Comparison of ENCODE assay signal across 9 cellular contexts in the genomic region with DNA sequence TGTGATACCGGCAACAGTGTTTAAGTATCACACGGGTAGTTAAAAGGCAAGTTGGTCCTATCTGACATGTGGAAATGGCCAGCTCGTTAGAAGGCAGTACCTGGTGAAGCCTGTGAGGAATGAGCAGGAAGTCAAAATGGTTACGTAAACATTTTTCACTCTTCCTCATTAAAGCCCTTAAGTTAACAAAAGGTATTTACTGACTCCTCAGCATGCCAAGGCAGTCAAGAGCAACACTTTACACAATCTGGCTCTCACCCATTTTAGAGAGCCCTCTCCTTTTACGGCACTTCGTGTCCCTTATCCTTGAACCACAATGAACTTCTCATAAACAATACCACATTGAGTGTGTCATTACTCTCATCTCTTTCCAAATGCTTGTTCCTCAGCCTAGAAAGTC. TPM values are rescaled to one million over a fixed set of nuclear protein-coding genes. Genes with fewer than 3 reads are reported as not detected.
A peak's percentile ranks its signal among the peaks of the same experiment; 100 is the strongest.
DNase-seq lines count a peak whose midpoint lies in the region; FAIRE-seq and TF ChIP-seq lines count a peak whose summit lies in the region.
"Had no signal": no experiment of that assay in that cellular context is flagged by ENCODE, and none has a peak within 500 bp of the region (broad histone marks: within the 10 kb centered on the region; RNA-seq: fewer than 3 reads in every experiment).

No MANE protein-coding gene starts in this region.

- H3K27ac Mint-ChIP-seq in activated T-helper 1 cell treated with anti-CD3 and anti-CD28 coated beads, Interleukin-12 subunit alpha, Interleukin-12 subunit beta, Interleukin-2, Interleukin-4 antibody, amounts not matched to agents 30 ng/mL and 10 ng/mL and 1 ng/mL, durations not matched to agents 14 hours and 24 hours and 36 hours = no peak overlapping the region
- no peak overlapping the region for H3K27ac Mint-ChIP-seq in CD8-positive, alpha-beta memory T cell

- H3K27ac ChIP-seq in mucosa of rectum (ENCODE audit: low read depth in 2 of 2, low read length in 2 of 2) = peak overlapping the region; percentile 56 to 81
- H3K27ac ChIP-seq in CD8-positive, alpha-beta memory T cell (ENCODE audit: low read depth, low read length) = no peak overlapping the region

- peaks cover 3 to 16% of the 10 kb centered on the region in 2 donors for H3K36me3 ChIP-seq in mucosa of rectum (ENCODE audit: control insufficient read depth in 2 of 2, insufficient read depth in 2 of 2, low read length in 2 of 2)
- no peaks in the 10 kb centered on the region for H3K36me3 ChIP-seq in CD8-positive, alpha-beta memory T cell (ENCODE audit: insufficient read depth, low read length)

- H3K27me3 ChIP-seq in mucosa of rectum (ENCODE audit: control insufficient read depth in 2 of 2, insufficient read depth in 2 of 2, low read length in 2 of 2) = no peaks in the 10 kb centered on the region
- no peaks in the 10 kb centered on the region for H3K27me3 ChIP-seq in CD8-positive, alpha-beta memory T cell (ENCODE audit: insufficient read depth, low read length, poor library complexity, severe bottlenecking)

- H3K4me1 ChIP-seq in mucosa of rectum (ENCODE audit: control insufficient read depth in 2 of 2, insufficient read depth in 2 of 2, low read length in 2 of 2) = peaks cover 22 to 37% of the 10 kb centered on the region in 2 donors
- peaks cover 16% of the 10 kb centered on the region for H3K4me1 ChIP-seq in CD8-positive, alpha-beta memory T cell (ENCODE audit: insufficient read depth, low read length)

- POLR2A ChIA-PET in CD8-positive, alpha-beta memory T cell (lab: Charles Lee) = interaction anchor here (1.1 kb wide), 1 partner anchor 11 kb away, joined by 4 read pairs; the partner anchor contains the start of gene RSBN1L

- H3K9me3 ChIP-seq in mucosa of rectum (ENCODE audit: control insufficient read depth in 2 of 2, low read length in 2 of 2) = no peaks in the 10 kb centered on the region
- no peaks in the 10 kb centered on the region for H3K9me3 ChIP-seq in CD8-positive, alpha-beta memory T cell (ENCODE audit: low read length)

- intact Hi-C loops in activated T-helper 1 cell treated with anti-CD3 and anti-CD28 coated beads, Interleukin-12 subunit alpha, Interleukin-12 subunit beta, Interleukin-2, Interleukin-4 antibody, amounts not matched to agents 30 ng/mL and 10 ng/mL and 1 ng/mL, durations not matched to agents 14 hours and 24 hours and 36 hours (cut with micrococcal nuclease) = no loop called here

- peak overlapping the region in 1 of 2 donors; percentile 35 for H3K4me3 ChIP-seq in mucosa of rectum (ENCODE audit: low read length in 2 of 2)
- no peak overlapping the region for H3K4me3 ChIP-seq in CD8-positive, alpha-beta memory T cell (ENCODE audit: low read length)

- H3K9me3 Mint-ChIP-seq in activated T-helper 1 cell treated with anti-CD3 and anti-CD28 coated beads, Interleukin-12 subunit alpha, Interleukin-12 subunit beta, Interleukin-2, Interleukin-4 antibody, amounts not matched to agents 30 ng/mL and 10 ng/mL and 1 ng/mL, durations not matched to agents 14 hours and 24 hours and 36 hours = no peaks in the 10 kb centered on the region
- H3K9me3 Mint-ChIP-seq in CD8-positive, alpha-beta memory T cell = no peaks in the 10 kb centered on the region

- peaks cover 30% of the 10 kb centered on the region for H3K4me1 Mint-ChIP-seq in activated T-helper 1 cell treated with anti-CD3 and anti-CD28 coated beads, Interleukin-12 subunit alpha, Interleukin-12 subunit beta, Interleukin-2, Interleukin-4 antibody, amounts not matched to agents 30 ng/mL and 10 ng/mL and 1 ng/mL, durations not matched to agents 14 hours and 24 hours and 36 hours (ENCODE audit: low read depth)
- H3K4me1 Mint-ChIP-seq in CD8-positive, alpha-beta memory T cell = peaks cover 17 to 32% (median 26%) of the 10 kb centered on the region in 3 donors

- peak overlapping the region in 1 of 2 donors; percentile 52 for H3K9ac ChIP-seq in mucosa of rectum (ENCODE audit: low read depth in 1 of 2, low read length in 2 of 2)

- FAIRE-seq in GM12892 (lab: Jason Lieb, UNC) = no peak

- H3K4me3 Mint-ChIP-seq in activated T-helper 1 cell treated with anti-CD3 and anti-CD28 coated beads, Interleukin-12 subunit alpha, Interleukin-12 subunit beta, Interleukin-2, Interleukin-4 antibody, amounts not matched to agents 30 ng/mL and 10 ng/mL and 1 ng/mL, durations not matched to agents 14 hours and 24 hours and 36 hours = no peak overlapping the region
- no peak overlapping the region for H3K4me3 Mint-ChIP-seq in CD8-positive, alpha-beta memory T cell

- peak; percentile 94 for DNase-seq in DMS53 (lab: John Stamatoyannopoulos, UW)
- peak; percentile 29 to 78 for DNase-seq in NCI-H2081 (lab: John Stamatoyannopoulos, UW)
- DNase-seq in dermis blood vessel endothelial cell = peak; percentile 25
- no peak for DNase-seq in activated T-helper 1 cell treated with anti-CD3 and anti-CD28 coated beads, Interleukin-12 subunit alpha, Interleukin-12 subunit beta, Interleukin-2, Interleukin-4 antibody, amounts not matched to agents 30 ng/mL and 10 ng/mL and 1 ng/mL, durations not matched to agents 14 hours and 24 hours and 36 hours (ENCODE audit: low spot score)
- no peak for DNase-seq in COLO829 (ENCODE audit: low spot score)
- no peak for DNase-seq in GM12892 (ENCODE audit: insufficient read length)
- DNase-seq in CD8-positive, alpha-beta memory T cell = no peak
- DNase-seq: COR-L47 had no signal

- CTCF ChIA-PET in CD8-positive, alpha-beta memory T cell (lab: Charles Lee) = interaction anchor here (1.4 kb wide), 2 partner anchors 11 to 28 kb away, joined by 5 to 7 read pairs; partner anchors contain the start of gene RSBN1L

- H3K36me3 Mint-ChIP-seq in activated T-helper 1 cell treated with anti-CD3 and anti-CD28 coated beads, Interleukin-12 subunit alpha, Interleukin-12 subunit beta, Interleukin-2, Interleukin-4 antibody, amounts not matched to agents 30 ng/mL and 10 ng/mL and 1 ng/mL, durations not matched to agents 14 hours and 24 hours and 36 hours (ENCODE audit: low read depth) = peaks cover 24% of the 10 kb centered on the region
- H3K36me3 Mint-ChIP-seq in CD8-positive, alpha-beta memory T cell = peaks cover 4 to 21% (median 12%) of the 10 kb centered on the region in 3 donors

- TF ChIP-seq POLR2A in GM12892 (IDR thresholded peaks at IDR 0.05; ENCODE audit: low read depth, low read length) = no peak

- H3K27me3 Mint-ChIP-seq in activated T-helper 1 cell treated with anti-CD3 and anti-CD28 coated beads, Interleukin-12 subunit alpha, Interleukin-12 subunit beta, Interleukin-2, Interleukin-4 antibody, amounts not matched to agents 30 ng/mL and 10 ng/mL and 1 ng/mL, durations not matched to agents 14 hours and 24 hours and 36 hours (ENCODE audit: insufficient read depth) = no peaks in the 10 kb centered on the region
- H3K27me3 Mint-ChIP-seq in CD8-positive, alpha-beta memory T cell = no peaks in the 10 kb centered on the region

RNA-seq across cellular contexts. Expression of gene RSBN1L, which starts 11.0 kb away (rescaled TPM):
- total RNA-seq in dermis blood vessel endothelial cell = 22.0 and 24.7 TPM in 2 replicates
- total RNA-seq in activated T-helper 1 cell treated with anti-CD3 and anti-CD28 coated beads, Interleukin-12 subunit alpha, Interleukin-12 subunit beta, Interleukin-2, Interleukin-4 antibody, amounts not matched to agents 30 ng/mL and 10 ng/mL and 1 ng/mL, durations not matched to agents 14 hours and 24 hours and 36 hours = 27.9 and 30.6 TPM in 2 replicates
- 13.2 TPM for polyA plus RNA-seq in GM12892 (2012; ENCODE audit: missing spikeins)
- total RNA-seq in CD8-positive, alpha-beta memory T cell = 10 to 100 TPM; 23.4 to 24.5 TPM
- polyA plus RNA-seq in CD8-positive, alpha-beta memory T cell = 9.6 TPM

Comparison
In these comparisons a context has a peak if more than half of its experiments do, and no peak if none do; other contexts are left out.
1. DNase-seq: peak in DMS53 (single experiment), NCI-H2081 (2 of 2) and dermis blood vessel endothelial cell (single experiment); none in activated T-helper 1 cell treated with anti-CD3 and anti-CD28 coated beads, Interleukin-12 subunit alpha, Interleukin-12 subunit beta, Interleukin-2, Interleukin-4 antibody, amounts not matched to agents 30 ng/mL and 10 ng/mL and 1 ng/mL, durations not matched to agents 14 hours and 24 hours and 36 hours (single experiment), COLO829 (single experiment), GM12892 (single experiment) and CD8-positive, alpha-beta memory T cell (0 of 5).